Comparison of ENCODE assay signal across 12 cellular contexts in genomic region chr18:48543228-48543627, GRCh38. TPM values are rescaled to one million over a fixed set of nuclear protein-coding genes. Genes with fewer than 3 reads are reported as not detected.
DNase-seq lines count a peak whose midpoint lies in the region; ATAC-seq and TF ChIP-seq lines count a peak whose summit lies in the region.
"Had no signal": no experiment of that assay in that cellular context is flagged by ENCODE, and none has a peak within 500 bp of the region (broad histone marks: within the 10 kb centered on the region; RNA-seq: fewer than 3 reads in every experiment).

No MANE protein-coding gene starts in this region.

- H3K27ac Mint-ChIP-seq in type B pancreatic cell, result peak overlapping the region; percentile 93
- H3K27ac Mint-ChIP-seq: activated naive CD4-positive, alpha-beta T cell treated with anti-CD3 and anti-CD28 coated beads, Interleukin-2, amount 50 U/mL, for 72 hours; T-helper 1 cell treated with Interleukin-12 subunit alpha and Interleukin-12 subunit beta and Interleukin-4 antibody, amounts not matched to agents 30 μg/mL and 1 μg/mL, for 36 hours had no signal

- H3K27me3 Mint-ChIP-seq in type B pancreatic cell, result no peaks in the 10 kb centered on the region

- H3K27ac ChIP-seq in neuronal stem cell (replicated peaks; ENCODE audit: low read length), result no peak overlapping the region
- H3K27ac ChIP-seq: C4-2B, thoracic aorta had no signal

- peaks cover 60% of the 10 kb centered on the region for H3K4me1 Mint-ChIP-seq in type B pancreatic cell (ENCODE audit: unreplicated experiment)

- no peak overlapping the region for H2BK5ac ChIP-seq in neuronal stem cell (ENCODE audit: low read length)

- no peaks in the 10 kb centered on the region for H3K79me1 ChIP-seq in neuronal stem cell (ENCODE audit: low read depth, low read length)

- intact Hi-C loops in left cardiac atrium (cut with DNase I), result loop anchor here (5.0 to 10.0 kb wide), 3 partner anchors 59 to 122 kb away; no protein-coding TSS in a partner anchor

- peak overlapping the region; percentile 93 for H3K4me3 Mint-ChIP-seq in type B pancreatic cell
- H3K4me3 Mint-ChIP-seq: T-helper 1 cell treated with Interleukin-12 subunit alpha and Interleukin-12 subunit beta and Interleukin-4 antibody, amounts not matched to agents 30 μg/mL and 1 μg/mL, for 36 hours had no signal

- H2BK15ac ChIP-seq in neuronal stem cell (ENCODE audit: low read length), result no peak overlapping the region

- H3K9ac ChIP-seq in neuronal stem cell (ENCODE audit: low read depth, low read length, poor library complexity), result no peak overlapping the region

- no peak overlapping the region for H2BK12ac ChIP-seq in neuronal stem cell (ENCODE audit: low read length)

- H3K36me3 ChIP-seq in neuronal stem cell (replicated peaks in 1 of 2; ENCODE audit: control insufficient read depth in 2 of 2, insufficient read depth in 2 of 2, low read length in 2 of 2), result no peaks in the 10 kb centered on the region
- H3K36me3 ChIP-seq: thoracic aorta had no signal

- no peak overlapping the region for H3K4me2 ChIP-seq in neuronal stem cell (ENCODE audit: insufficient read depth, low read length, poor library complexity, severe bottlenecking)

- H3K23ac ChIP-seq in neuronal stem cell (ENCODE audit: low read depth, low read length, poor library complexity), result no peak overlapping the region

- no peak overlapping the region for H3K14ac ChIP-seq in neuronal stem cell (ENCODE audit: low read length)

- H3K4me1 ChIP-seq in neuronal stem cell (ENCODE audit: control insufficient read depth in 2 of 2, insufficient read depth in 1 of 2, low read depth in 1 of 2, low read length in 2 of 2), result peaks cover 31 to 40% of the 10 kb centered on the region in 2 donors

- H3K36me3 Mint-ChIP-seq in type B pancreatic cell, result no peaks in the 10 kb centered on the region
- H3K36me3 Mint-ChIP-seq: activated naive CD4-positive, alpha-beta T cell treated with anti-CD3 and anti-CD28 coated beads, Interleukin-2, amount 50 U/mL, for 72 hours had no signal

- no peaks in the 10 kb centered on the region for H3K9me3 Mint-ChIP-seq in type B pancreatic cell
- H3K9me3 Mint-ChIP-seq: activated naive CD4-positive, alpha-beta T cell treated with anti-CD3 and anti-CD28 coated beads, Interleukin-2, amount 50 U/mL, for 72 hours; T-helper 1 cell treated with Interleukin-12 subunit alpha and Interleukin-12 subunit beta and Interleukin-4 antibody, amounts not matched to agents 30 μg/mL and 1 μg/mL, for 36 hours had no signal

- H2AK5ac ChIP-seq in neuronal stem cell (ENCODE audit: low read depth, low read length), result no peak overlapping the region

- no peak overlapping the region for H3K4me3 ChIP-seq in neuronal stem cell (ENCODE audit: low read length in 2 of 2)
- H3K4me3 ChIP-seq: thoracic aorta had no signal

- no CpG with 5 or more reads among the region's 8 CpGs for WGBS in neuronal stem cell (ENCODE audit: extremely low coverage in 2 of 2, insufficient read length in 2 of 2, insufficient replicate concordance in 1 of 2), 2 donors

- H3K18ac ChIP-seq in neuronal stem cell (ENCODE audit: low read length), result no peak overlapping the region

- no peaks in the 10 kb centered on the region for H3K9me3 ChIP-seq in neuronal stem cell (replicated peaks in 1 of 2; ENCODE audit: control insufficient read depth in 2 of 2, insufficient read depth in 1 of 2, low read depth in 1 of 2, low read length in 2 of 2)
- H3K9me3 ChIP-seq: thoracic aorta had no signal

- no peak overlapping the region for H2AFZ ChIP-seq in neuronal stem cell (ENCODE audit: low read length)

- H3K4ac ChIP-seq in neuronal stem cell (ENCODE audit: low read length), result no peak overlapping the region

- DNase-seq in stimulated activated CD4-positive, alpha-beta T cell treated with anti-CD3 and anti-CD28 coated beads, Interleukin-15, amount 100 ng/mL, for 24 hours, result peak; percentile 52
- DNase-seq in stimulated activated CD4-positive, alpha-beta T cell treated with anti-CD3 and anti-CD28 coated beads, Interleukin-12 subunit alpha, Interleukin-12 subunit beta, amount 100 ng/mL, for 4 hours, result no peak
- DNase-seq in activated T-cell treated with anti-CD3 and anti-CD28 coated beads for 48 hours (ENCODE audit: low read depth) (peak; percentile 12), iPS-NIHi7 (ENCODE audit: extremely low spot score) (peak; percentile 67), type B pancreatic cell (ENCODE audit: extremely low spot score, unreplicated experiment) (no peak), GM19238 (ENCODE audit: insufficient read length, low spot score) (no peak), neuronal stem cell (ENCODE audit: low spot score) (no peak), left cardiac atrium (no peak)

- H2BK120ac ChIP-seq in neuronal stem cell (ENCODE audit: low read depth, low read length), result no peak overlapping the region

- H3K27me3 ChIP-seq in neuronal stem cell (ENCODE audit: control insufficient read depth in 3 of 3, insufficient read depth in 3 of 3, low read depth in 1 of 3, low read length in 3 of 3), result no peaks in the 10 kb centered on the region

- no peak overlapping the region for H4K91ac ChIP-seq in neuronal stem cell (ENCODE audit: low read depth, low read length, poor library complexity)

- ATAC-seq in left cardiac atrium, result no peak

- H4K8ac ChIP-seq in neuronal stem cell (ENCODE audit: low read depth, low read length), result no peak overlapping the region

- no peak for TF ChIP-seq CTCF in type B pancreatic cell (conservative IDR thresholded peaks at IDR 0.05)

RNA-seq across cellular contexts. Expression of gene CTIF, which starts 4.4 kb away (rescaled TPM):
- 37.9 and 48.5 TPM in 2 replicates for total RNA-seq in type B pancreatic cell (ENCODE audit: low replicate concordance)
- polyA plus RNA-seq in neuronal stem cell (2013, experiment 1 of 2), result 20.8 TPM
- 20.2 TPM for polyA plus RNA-seq in neuronal stem cell (2013, experiment 2 of 2)
- total RNA-seq in left cardiac atrium, result 10 to 100 TPM; 64.9 to 70.6 TPM

Comparison
In these comparisons a context has a peak if more than half of its experiments do, and no peak if none do; other contexts are left out.
1. DNase-seq: peak in stimulated activated CD4-positive, alpha-beta T cell treated with anti-CD3 and anti-CD28 coated beads, Interleukin-15, amount 100 ng/mL, for 24 hours (single experiment), activated T-cell treated with anti-CD3 and anti-CD28 coated beads for 48 hours (single experiment) and iPS-NIHi7 (single experiment); none in stimulated activated CD4-positive, alpha-beta T cell treated with anti-CD3 and anti-CD28 coated beads, Interleukin-12 subunit alpha, Interleukin-12 subunit beta, amount 100 ng/mL, for 4 hours (single experiment), type B pancreatic cell (single experiment), GM19238 (single experiment), neuronal stem cell (single experiment) and left cardiac atrium (single experiment).